17 cellular contexts compared by ENCODE assay signal in genomic region chr5:166509085-166509484, GRCh38.
A peak's percentile ranks its signal among the peaks of the same experiment; 100 is the strongest.
DNase-seq lines count a peak whose midpoint lies in the region; ATAC-seq, FAIRE-seq and TF ChIP-seq lines count a peak whose summit lies in the region.
"Had no signal": no experiment of that assay in that cellular context is flagged by ENCODE, and none has a peak within 500 bp of the region (broad histone marks: within the 10 kb centered on the region; RNA-seq: fewer than 3 reads in every experiment).

No MANE protein-coding gene starts in this region.

- 9% methylated on average over 3 of the region's 3 CpGs for WGBS in HepG2 (ENCODE audit: low lambda C conversion rate)

- CTCF ChIA-PET in HepG2 (lab: Yijun Ruan, JAX; ENCODE audit: low intra/inter-chr PET ratio, low total read pairs) = no interaction called here

- in situ Hi-C loops in HepG2 (cut with HindIII; ENCODE audit: extremely low pct_ligation_motif_present, low pct_unique_long_range_greater_than_20kb) = no loop called here

- no peak overlapping the region for H3K9ac ChIP-seq in HepG2 (ENCODE audit: insufficient read depth, low read depth, low read length)
- H3K9ac ChIP-seq: BLaER1 treated with 17β-estradiol and CSF1 and Interleukin-3, amounts not matched to agents 10 nM and 100 nM had no signal

- TF ChIP-seq RAD21 in HepG2 (CRISPR knock-in tag; IDR thresholded peaks at IDR 0.05) = no peak

- FAIRE-seq in HepG2 (lab: Jason Lieb, UNC) = no peak
- FAIRE-seq: GM18507 had no signal

- no peaks in the 10 kb centered on the region for H3K27me3 ChIP-seq in HepG2 (ENCODE audit: control insufficient read depth in 1 of 2, insufficient read depth in 2 of 2, low read length in 2 of 2)
- H3K27me3 ChIP-seq: BLaER1 treated with 17β-estradiol and CSF1 and Interleukin-3, amounts not matched to agents 10 nM and 100 nM; stomach had no signal

- no peak overlapping the region for H3K27ac ChIP-seq in HepG2 (ENCODE audit: extremely low read length, insufficient read depth, low read length)
- H3K27ac ChIP-seq: BLaER1 treated with 17β-estradiol and CSF1 and Interleukin-3, amounts not matched to agents 10 nM and 100 nM; stomach had no signal

- no peaks in the 10 kb centered on the region for H3K4me1 ChIP-seq in HepG2 (ENCODE audit: insufficient read depth, low read length)
- H3K4me1 ChIP-seq: BLaER1 treated with 17β-estradiol and CSF1 and Interleukin-3, amounts not matched to agents 10 nM and 100 nM; stomach had no signal

- no peaks in the 10 kb centered on the region for H3K36me3 ChIP-seq in HepG2 (replicated peaks in 1 of 2; ENCODE audit: control insufficient read depth in 1 of 2, insufficient read depth in 2 of 2, low read length in 2 of 2)
- H3K36me3 ChIP-seq: BLaER1 treated with 17β-estradiol and CSF1 and Interleukin-3, amounts not matched to agents 10 nM and 100 nM; stomach had no signal

- POLR2A ChIA-PET in HepG2 (lab: Yijun Ruan, JAX) = no interaction called here

- DNase-seq in ELF-1 (ENCODE audit: low read depth, low spot score) (peak; percentile 24), M059J (ENCODE audit: low read depth) (peak; percentile 14), astrocyte of the hippocampus (ENCODE audit: low read depth, low spot score) (peak; percentile 62), HepG2 (ENCODE audit: low spot score) (no peak), GOT3 (lab: John Stamatoyannopoulos, UW) (no peak)
- no peak for DNase-seq in activated CD4-positive, alpha-beta T cell treated with anti-CD3 and anti-CD28 coated beads for 4 hours
- DNase-seq: activated naive CD4-positive, alpha-beta T cell; EL; HFFc6; islet precursor cell; NCI-H2029 treated with DMSO at 0.1 percent for 48 hours; stomach had no signal

- H2AFZ ChIP-seq in HepG2 (ENCODE audit: low read length) = no peak overlapping the region

- TF ChIP-seq POLR2A in HepG2 (IDR thresholded peaks at IDR 0.05; ENCODE audit: insufficient read depth in 1 of 2, low read depth in 2 of 2, low read length in 2 of 2) = no peak

- TF ChIP-seq EP300 in HepG2 (IDR thresholded peaks at IDR 0.05; ENCODE audit: low read depth in 2 of 2, low read length in 2 of 2) (no peak), HepG2 (CRISPR knock-in tag; IDR thresholded peaks at IDR 0.05; ENCODE audit: borderline replicate concordance) (no peak)

- no peak overlapping the region for H3K4me3 ChIP-seq in HepG2 (replicated peaks in 1 of 3; ENCODE audit: insufficient read depth in 1 of 3, low read depth in 2 of 3, low read length in 3 of 3)
- H3K4me3 ChIP-seq: BLaER1 treated with 17β-estradiol and CSF1 and Interleukin-3, amounts not matched to agents 10 nM and 100 nM; stomach had no signal

- intact Hi-C loops in HepG2 (cut with micrococcal nuclease; ENCODE audit: unreplicated experiment) = no loop called here

- BruUV-seq in HepG2 (replicated peaks; lab: Mats Ljungman, UMichigan) = no TSS peak

- H3K79me2 ChIP-seq in HepG2 (ENCODE audit: insufficient read depth, low read length) = no peaks in the 10 kb centered on the region

- no peaks in the 10 kb centered on the region for H4K20me1 ChIP-seq in HepG2 (ENCODE audit: insufficient read depth, low read length)
- H4K20me1 ChIP-seq: BLaER1 treated with 17β-estradiol and CSF1 and Interleukin-3, amounts not matched to agents 10 nM and 100 nM had no signal

- ATAC-seq in HepG2 (no peak), GM21423 (IDR thresholded peaks at IDR 0.05; ENCODE audit: unreplicated experiment) (no peak), GM21526 (IDR thresholded peaks at IDR 0.05; ENCODE audit: low FRiP score, unreplicated experiment) (no peak)
- ATAC-seq: esophagus mucosa had no signal

- no peak for TF ChIP-seq CTCF in HepG2 (CRISPR knock-in tag; IDR thresholded peaks at IDR 0.05)

- H3K4me2 ChIP-seq in HepG2 (ENCODE audit: low read depth, low read length) = no peak overlapping the region
- H3K4me2 ChIP-seq: BLaER1 treated with 17β-estradiol and CSF1 and Interleukin-3, amounts not matched to agents 10 nM and 100 nM had no signal

- peaks cover 89% of the 10 kb centered on the region for H3K9me3 ChIP-seq in HepG2 (ENCODE audit: low read length)
- H3K9me3 ChIP-seq: BLaER1 treated with 17β-estradiol and CSF1 and Interleukin-3, amounts not matched to agents 10 nM and 100 nM; stomach had no signal

TF ChIP-seq in HepG2, 621 proteins besides CTCF, POLR2A, EP300 and RAD21:
- TF ChIP-seq, protein P1, sequence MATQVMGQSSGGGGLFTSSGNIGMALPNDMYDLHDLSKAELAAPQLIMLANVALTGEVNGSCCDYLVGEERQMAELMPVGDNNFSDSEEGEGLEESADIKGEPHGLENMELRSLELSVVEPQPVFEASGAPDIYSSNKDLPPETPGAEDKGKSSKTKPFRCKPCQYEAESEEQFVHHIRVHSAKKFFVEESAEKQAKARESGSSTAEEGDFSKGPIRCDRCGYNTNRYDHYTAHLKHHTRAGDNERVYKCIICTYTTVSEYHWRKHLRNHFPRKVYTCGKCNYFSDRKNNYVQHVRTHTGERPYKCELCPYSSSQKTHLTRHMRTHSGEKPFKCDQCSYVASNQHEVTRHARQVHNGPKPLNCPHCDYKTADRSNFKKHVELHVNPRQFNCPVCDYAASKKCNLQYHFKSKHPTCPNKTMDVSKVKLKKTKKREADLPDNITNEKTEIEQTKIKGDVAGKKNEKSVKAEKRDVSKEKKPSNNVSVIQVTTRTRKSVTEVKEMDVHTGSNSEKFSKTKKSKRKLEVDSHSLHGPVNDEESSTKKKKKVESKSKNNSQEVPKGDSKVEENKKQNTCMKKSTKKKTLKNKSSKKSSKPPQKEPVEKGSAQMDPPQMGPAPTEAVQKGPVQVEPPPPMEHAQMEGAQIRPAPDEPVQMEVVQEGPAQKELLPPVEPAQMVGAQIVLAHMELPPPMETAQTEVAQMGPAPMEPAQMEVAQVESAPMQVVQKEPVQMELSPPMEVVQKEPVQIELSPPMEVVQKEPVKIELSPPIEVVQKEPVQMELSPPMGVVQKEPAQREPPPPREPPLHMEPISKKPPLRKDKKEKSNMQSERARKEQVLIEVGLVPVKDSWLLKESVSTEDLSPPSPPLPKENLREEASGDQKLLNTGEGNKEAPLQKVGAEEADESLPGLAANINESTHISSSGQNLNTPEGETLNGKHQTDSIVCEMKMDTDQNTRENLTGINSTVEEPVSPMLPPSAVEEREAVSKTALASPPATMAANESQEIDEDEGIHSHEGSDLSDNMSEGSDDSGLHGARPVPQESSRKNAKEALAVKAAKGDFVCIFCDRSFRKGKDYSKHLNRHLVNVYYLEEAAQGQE (IDR thresholded peaks at IDR 0.05; ENCODE audit: borderline replicate concordance in 1 of 2, low read depth in 1 of 2, low read length in 2 of 2) = peak; percentile 29 to 88
- TF ChIP-seq MZF1 (CRISPR knock-in tag; IDR thresholded peaks at IDR 0.05; ENCODE audit: borderline replicate concordance) (no peak), MIER2 (CRISPR knock-in tag; IDR thresholded peaks at IDR 0.05) (0 out of 2 replicates have a peak, but pooled peaks have one; percentile 57), ATF2 (CRISPR knock-in tag; IDR thresholded peaks at IDR 0.05) (no peak), NFYC (CRISPR knock-in tag; IDR thresholded peaks at IDR 0.05) (no peak), ZNF577 (CRISPR knock-in tag; IDR thresholded peaks at IDR 0.05; ENCODE audit: borderline replicate concordance, low read depth) (no peak), MBNL3 (CRISPR knock-in tag; conservative IDR thresholded peaks at IDR 0.05) (no peak)
- TF ChIP-seq, protein P2, sequence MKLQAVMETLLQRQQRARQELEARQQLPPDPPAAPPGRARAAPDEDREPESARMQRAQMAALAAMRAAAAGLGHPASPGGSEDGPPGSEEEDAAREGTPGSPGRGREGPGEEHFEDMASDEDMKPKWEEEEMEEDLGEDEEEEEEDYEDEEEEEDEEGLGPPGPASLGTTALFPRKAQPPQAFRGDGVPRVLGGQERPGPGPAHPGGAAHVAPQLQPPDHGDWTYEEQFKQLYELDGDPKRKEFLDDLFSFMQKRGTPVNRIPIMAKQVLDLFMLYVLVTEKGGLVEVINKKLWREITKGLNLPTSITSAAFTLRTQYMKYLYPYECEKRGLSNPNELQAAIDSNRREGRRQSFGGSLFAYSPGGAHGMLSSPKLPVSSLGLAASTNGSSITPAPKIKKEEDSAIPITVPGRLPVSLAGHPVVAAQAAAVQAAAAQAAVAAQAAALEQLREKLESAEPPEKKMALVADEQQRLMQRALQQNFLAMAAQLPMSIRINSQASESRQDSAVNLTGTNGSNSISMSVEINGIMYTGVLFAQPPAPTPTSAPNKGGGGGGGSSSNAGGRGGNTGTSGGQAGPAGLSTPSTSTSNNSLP (IDR thresholded peaks at IDR 0.05; ENCODE audit: low read depth, low read length) = no peak
- TF ChIP-seq, protein P3, sequence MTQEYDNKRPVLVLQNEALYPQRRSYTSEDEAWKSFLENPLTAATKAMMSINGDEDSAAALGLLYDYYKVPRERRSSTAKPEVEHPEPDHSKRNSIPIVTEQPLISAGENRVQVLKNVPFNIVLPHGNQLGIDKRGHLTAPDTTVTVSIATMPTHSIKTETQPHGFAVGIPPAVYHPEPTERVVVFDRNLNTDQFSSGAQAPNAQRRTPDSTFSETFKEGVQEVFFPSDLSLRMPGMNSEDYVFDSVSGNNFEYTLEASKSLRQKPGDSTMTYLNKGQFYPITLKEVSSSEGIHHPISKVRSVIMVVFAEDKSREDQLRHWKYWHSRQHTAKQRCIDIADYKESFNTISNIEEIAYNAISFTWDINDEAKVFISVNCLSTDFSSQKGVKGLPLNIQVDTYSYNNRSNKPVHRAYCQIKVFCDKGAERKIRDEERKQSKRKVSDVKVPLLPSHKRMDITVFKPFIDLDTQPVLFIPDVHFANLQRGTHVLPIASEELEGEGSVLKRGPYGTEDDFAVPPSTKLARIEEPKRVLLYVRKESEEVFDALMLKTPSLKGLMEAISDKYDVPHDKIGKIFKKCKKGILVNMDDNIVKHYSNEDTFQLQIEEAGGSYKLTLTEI (CRISPR knock-in tag; conservative IDR thresholded peaks at IDR 0.05) = no peak
TF ChIP-seq in HepG2: peak in this region for 2.

Comparison
In these comparisons a context has a peak if more than half of its experiments do, and no peak if none do; other contexts are left out.
1. DNase-seq: peak in ELF-1 (single experiment), M059J (single experiment) and astrocyte of the hippocampus (single experiment); none in HepG2 (single experiment), GOT3 (single experiment) and activated CD4-positive, alpha-beta T cell treated with anti-CD3 and anti-CD28 coated beads for 4 hours (0 of 2).